In the genomic region with DNA sequence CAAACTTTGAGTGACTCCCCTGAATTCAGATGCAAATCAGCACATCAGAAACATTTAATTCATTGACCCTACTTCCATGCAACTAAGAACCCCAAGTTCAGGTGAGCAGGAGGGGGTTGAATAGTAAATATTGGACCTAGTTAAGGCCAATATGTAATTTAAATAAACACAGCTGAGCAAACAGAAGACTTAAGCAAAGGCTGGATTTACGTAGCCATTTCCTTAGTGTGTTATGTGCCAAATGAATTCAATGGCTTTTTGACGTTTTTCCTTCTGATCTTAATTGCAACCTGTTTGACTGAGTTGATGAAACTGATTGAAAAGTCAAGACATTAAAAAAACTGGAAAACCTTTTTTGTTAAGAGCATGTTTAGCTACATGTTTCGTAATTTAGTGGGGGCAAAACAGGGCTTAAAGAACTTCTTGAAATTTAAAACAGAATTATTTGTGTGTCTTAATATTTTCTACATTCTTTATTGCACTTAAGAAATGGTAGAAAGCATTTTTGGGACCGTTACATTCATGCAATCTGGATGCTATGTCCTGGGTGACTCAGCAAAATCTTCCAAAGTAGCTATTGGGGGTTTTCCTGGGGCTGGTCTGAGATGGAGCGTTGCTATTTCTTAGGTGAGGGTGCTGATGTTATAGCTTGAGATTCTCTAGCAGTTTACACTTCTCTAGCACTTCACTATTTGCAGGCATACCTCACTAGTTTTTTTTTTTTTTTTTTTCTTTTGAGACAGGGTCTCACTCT, we compare ENCODE assay signal across 17 cellular contexts. TPM values are rescaled to one million over a fixed set of nuclear protein-coding genes. Genes with fewer than 3 reads are reported as not detected.
DNase-seq lines count a peak whose midpoint lies in the region; ATAC-seq and TF ChIP-seq lines count a peak whose summit lies in the region.
"Had no signal": no experiment of that assay in that cellular context is flagged by ENCODE, and none has a peak within 500 bp of the region (broad histone marks: within the 10 kb centered on the region; RNA-seq: fewer than 3 reads in every experiment).

No MANE protein-coding gene starts in this region.

- H3K27ac ChIP-seq in RWPE1 (peak overlapping the region; percentile 30; the same call in 1 of the 2 replicates), tibial artery (no peak overlapping the region)
- H3K27ac ChIP-seq: dorsolateral prefrontal cortex, HL-60, parathyroid adenoma had no signal

- intact Hi-C loops in tibial artery (cut with DNase I; ENCODE audit: low total_unique reads): no loop called here

- DNase-seq in DMS153 (lab: John Stamatoyannopoulos, UW) (peak; percentile 90), NCI-H1417 treated with DMSO at 0.1 percent for 48 hours (lab: John Stamatoyannopoulos, UW) (peak; percentile 80), RWPE1 (ENCODE audit: low spot score) (no peak), fibroblast of villous mesenchyme (ENCODE audit: low read depth) (peak; percentile 37), tibial artery (no peak), amygdala (lab: John Stamatoyannopoulos, UW) (no peak)
- no peak for DNase-seq in activated CD8-positive, alpha-beta memory T cell treated with anti-CD3 and anti-CD28 coated beads, Interleukin-2, amount 50 U/mL, for 48 hours
- DNase-seq: dorsolateral prefrontal cortex; head of caudate nucleus; MM.1S; stimulated activated CD4-positive, alpha-beta T cell treated with anti-CD3 and anti-CD28 coated beads, Interleukin-4, amount 100 ng/mL, for 24 hours; stimulated activated naive CD8-positive, alpha-beta T cell treated with anti-CD3 and anti-CD28 coated beads, Interleukin-15, amount 100 ng/mL, for 72 hours; T-helper 9 cell had no signal

- POLR2A ChIA-PET in RWPE1 (lab: Yijun Ruan, JAX; ENCODE audit: low non-redundant PET): no interaction called here

- TF ChIP-seq CTCF in RWPE1 (conservative IDR thresholded peaks at IDR 0.05; ENCODE audit: low read depth) (no peak), fibroblast of villous mesenchyme (IDR thresholded peaks at IDR 0.05; ENCODE audit: insufficient read depth, low read depth, low read length) (no peak), tibial artery (IDR thresholded peaks at IDR 0.05) (no peak)

- CTCF ChIA-PET in RWPE1 (lab: Yijun Ruan, JAX): interaction anchor here (1.0 kb wide), 1 partner anchor 55 kb away, joined by 3 read pairs; no protein-coding TSS in a partner anchor

- no peaks in the 10 kb centered on the region for H3K36me3 ChIP-seq in tibial artery

- H3K4me1 ChIP-seq in tibial artery: peaks cover 0 to 17% (median 4%) of the 10 kb centered on the region in 4 donors
- H3K4me1 ChIP-seq: parathyroid adenoma had no signal

- H3K27me3 ChIP-seq in tibial artery: no peaks in the 10 kb centered on the region
- H3K27me3 ChIP-seq: dorsolateral prefrontal cortex had no signal

- no peak for ATAC-seq in HG03135 (IDR thresholded peaks at IDR 0.05; ENCODE audit: unreplicated experiment)
- ATAC-seq: stimulated activated naive CD8-positive, alpha-beta T cell treated with anti-CD3 and anti-CD28 coated beads, Interleukin-15, amount 100 ng/mL, for 72 hours had no signal

- no peak overlapping the region for H3K4me3 ChIP-seq in fibroblast of villous mesenchyme (ENCODE audit: low read depth, low read length)
- H3K4me3 ChIP-seq in tibial artery: no peak overlapping the region
- H3K4me3 ChIP-seq: dorsolateral prefrontal cortex, lung had no signal

- H3K9me3 ChIP-seq in tibial artery: no peaks in the 10 kb centered on the region

RNA-seq across cellular contexts. Expression of a gene that starts 25.5 kb away (rescaled TPM):
- 13.4 and 18.4 TPM in 2 replicates for total RNA-seq in fibroblast of villous mesenchyme

Comparison
In these comparisons a context has a peak if more than half of its experiments do, and no peak if none do; other contexts are left out.
1. DNase-seq: peak in DMS153 (single experiment), NCI-H1417 treated with DMSO at 0.1 percent for 48 hours (single experiment) and fibroblast of villous mesenchyme (single experiment); none in RWPE1 (single experiment), tibial artery (0 of 2), activated CD8-positive, alpha-beta memory T cell treated with anti-CD3 and anti-CD28 coated beads, Interleukin-2, amount 50 U/mL, for 48 hours (single experiment) and amygdala (0 of 56).